In the genomic region with DNA sequence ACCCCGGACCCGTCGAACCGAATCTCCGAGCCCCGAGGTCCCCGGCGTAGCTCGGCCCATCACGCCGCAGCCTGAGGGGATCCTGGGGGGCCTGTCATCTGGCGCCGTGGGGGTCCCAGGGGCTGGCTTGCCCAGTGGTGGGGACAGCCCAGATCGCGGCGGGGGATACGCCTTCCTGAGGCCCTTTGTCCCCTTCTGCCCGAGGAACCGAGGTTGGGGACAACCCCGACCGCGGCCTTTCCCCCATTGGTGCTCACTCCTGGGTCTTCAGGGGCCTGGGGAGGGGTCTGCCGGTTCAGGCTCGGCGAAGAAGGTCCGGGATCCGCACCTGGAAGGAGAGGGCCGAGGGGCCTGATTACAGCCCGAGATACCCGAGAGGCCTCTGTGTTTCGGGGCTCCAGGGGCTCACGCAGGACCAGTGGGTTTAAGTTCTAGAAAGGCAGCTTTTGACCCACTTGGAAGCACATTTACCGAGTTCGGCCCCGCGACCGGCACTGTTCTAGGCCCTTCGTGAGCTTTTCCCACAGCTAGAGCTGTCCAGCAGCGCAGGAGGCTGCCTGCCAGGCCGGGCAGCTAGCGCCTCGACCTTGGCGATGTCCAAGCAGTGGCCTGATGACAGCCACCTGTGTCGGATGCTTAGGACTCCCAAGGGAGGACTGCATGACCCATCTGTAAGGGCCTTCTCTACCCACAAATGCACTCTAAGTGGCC, we compare ENCODE assay signal across 8 cellular contexts. TPM values are rescaled to one million over a fixed set of nuclear protein-coding genes. Genes with fewer than 3 reads are reported as not detected.
DNase-seq lines count a peak whose midpoint lies in the region; ATAC-seq and TF ChIP-seq lines count a peak whose summit lies in the region.

No MANE protein-coding gene starts in this region.

- H3K36me3 ChIP-seq in Karpas-422 (ENCODE audit: insufficient read depth, low read length) (no peaks in the 10 kb centered on the region), breast epithelium (no peaks in the 10 kb centered on the region), liver (ENCODE audit: control insufficient read depth in 4 of 4, insufficient read depth in 3 of 4, low read depth in 1 of 4, low read length in 3 of 4) (no peaks in the 10 kb centered on the region)

- DNase-seq in AG09309 (ENCODE audit: low read depth) (no peak), Karpas-422 (no peak), breast epithelium (ENCODE audit: low spot score in 2 of 2) (peak in 1 of 2 donors; percentile 52), type B pancreatic cell (ENCODE audit: extremely low spot score, unreplicated experiment) (peak; percentile 72), COLO829 (ENCODE audit: low spot score) (no peak), NCI-H187 treated with DMSO at 0.1 percent for 48 hours (lab: John Stamatoyannopoulos, UW) (no peak)

- H3K9me3 ChIP-seq in Karpas-422 (ENCODE audit: low read length) (no peaks in the 10 kb centered on the region), breast epithelium (no peaks in the 10 kb centered on the region), liver (ENCODE audit: control insufficient read depth in 4 of 4, low read length in 3 of 4) (no peaks in the 10 kb centered on the region)

- H3K9me3 Mint-ChIP-seq in type B pancreatic cell = no peaks in the 10 kb centered on the region

- ATAC-seq in GM18873 (IDR thresholded peaks at IDR 0.05; ENCODE audit: low FRiP score, unreplicated experiment) = peak; percentile 1

- TF ChIP-seq POLR2A in breast epithelium (IDR thresholded peaks at IDR 0.05) = no peak

- TF ChIP-seq RAD21 in liver (IDR thresholded peaks at IDR 0.05) = no peak

- WGBS in liver = 3% methylated on average over 44 of the region's 44 CpGs

- H4K20me1 ChIP-seq in Karpas-422 (ENCODE audit: insufficient read depth, low read depth, low read length) = no peaks in the 10 kb centered on the region

- no peak overlapping the region for H3K4me3 Mint-ChIP-seq in type B pancreatic cell

- peak overlapping the region; percentile 87 for H3K4me2 ChIP-seq in Karpas-422 (ENCODE audit: low read depth, low read length, poor library complexity, severe bottlenecking)

- peak overlapping the region; percentile 60; the same call in 1 of the 2 replicates for H2AFZ ChIP-seq in Karpas-422 (ENCODE audit: low read length)

- H3K27me3 Mint-ChIP-seq in type B pancreatic cell = no peaks in the 10 kb centered on the region

- H3K4me1 ChIP-seq in Karpas-422 (ENCODE audit: low read length) (peaks cover 47% of the 10 kb centered on the region), breast epithelium (peaks cover 0 to 3% of the 10 kb centered on the region in 2 donors), liver (ENCODE audit: control insufficient read depth in 4 of 4, insufficient read depth in 4 of 4, low read length in 3 of 4) (peaks cover 0 to 31% (median 8%) of the 10 kb centered on the region in 4 donors)

- peaks cover 25% of the 10 kb centered on the region for H3K4me1 Mint-ChIP-seq in type B pancreatic cell (ENCODE audit: unreplicated experiment)

- H3K4me3 ChIP-seq in AG09309 (ENCODE audit: control insufficient read depth, low read depth, low read length) (peak overlapping the region; percentile 90), Karpas-422 (ENCODE audit: low read length) (peak overlapping the region; percentile 90), breast epithelium (peak overlapping the region; percentile 71 to 97 (median 80)), liver (ENCODE audit: low read depth in 1 of 3, low read length in 3 of 3) (peak overlapping the region; percentile 84 to 88 (median 88))

- no peaks in the 10 kb centered on the region for H3K9me2 ChIP-seq in Karpas-422 (replicated peaks; ENCODE audit: insufficient read depth, low read length)

- H3K27ac ChIP-seq in Karpas-422 (ENCODE audit: low read length) (peak overlapping the region; percentile 84; the same call in 1 of the 2 replicates), breast epithelium (peak overlapping the region; percentile 89 to 93), liver (ENCODE audit: low read depth in 1 of 2, low read length in 2 of 2) (peak overlapping the region; percentile 95 to 98)

- H3K27ac Mint-ChIP-seq in type B pancreatic cell = no peak overlapping the region

- TF ChIP-seq CTCF in AG09309 (IDR thresholded peaks at IDR 0.05; ENCODE audit: control insufficient read depth, insufficient read depth, low read depth, low read length, missing control alignments) (no peak), breast epithelium (IDR thresholded peaks at IDR 0.05) (no peak), liver (IDR thresholded peaks at IDR 0.05; ENCODE audit: low read depth, low read length, missing input control) (no peak), type B pancreatic cell (conservative IDR thresholded peaks at IDR 0.05) (no peak)

- peaks cover 46% of the 10 kb centered on the region for H3K79me2 ChIP-seq in Karpas-422 (ENCODE audit: low read length)

- H3K36me3 Mint-ChIP-seq in type B pancreatic cell = peaks cover 7% of the 10 kb centered on the region

- H3K27me3 ChIP-seq in Karpas-422 (ENCODE audit: low read length) = no peaks in the 10 kb centered on the region
- no peaks in the 10 kb centered on the region for H3K27me3 ChIP-seq in breast epithelium
- no peaks in the 10 kb centered on the region for H3K27me3 ChIP-seq in liver (ENCODE audit: control insufficient read depth in 4 of 4, insufficient read depth in 4 of 4, low read length in 3 of 4)

- H3K9ac ChIP-seq in Karpas-422 (ENCODE audit: low read length) = peak overlapping the region; percentile 89
- peak overlapping the region; percentile 93 to 97 for H3K9ac ChIP-seq in liver (ENCODE audit: low read depth in 1 of 2, low read length in 2 of 2)

- intact Hi-C loops in breast epithelium (cut with DNase I; ENCODE audit: low total_unique reads) = no loop called here

TF ChIP-seq in liver, 16 proteins besides CTCF, POLR2A, EP300 and RAD21:
- TF ChIP-seq, protein P1, sequence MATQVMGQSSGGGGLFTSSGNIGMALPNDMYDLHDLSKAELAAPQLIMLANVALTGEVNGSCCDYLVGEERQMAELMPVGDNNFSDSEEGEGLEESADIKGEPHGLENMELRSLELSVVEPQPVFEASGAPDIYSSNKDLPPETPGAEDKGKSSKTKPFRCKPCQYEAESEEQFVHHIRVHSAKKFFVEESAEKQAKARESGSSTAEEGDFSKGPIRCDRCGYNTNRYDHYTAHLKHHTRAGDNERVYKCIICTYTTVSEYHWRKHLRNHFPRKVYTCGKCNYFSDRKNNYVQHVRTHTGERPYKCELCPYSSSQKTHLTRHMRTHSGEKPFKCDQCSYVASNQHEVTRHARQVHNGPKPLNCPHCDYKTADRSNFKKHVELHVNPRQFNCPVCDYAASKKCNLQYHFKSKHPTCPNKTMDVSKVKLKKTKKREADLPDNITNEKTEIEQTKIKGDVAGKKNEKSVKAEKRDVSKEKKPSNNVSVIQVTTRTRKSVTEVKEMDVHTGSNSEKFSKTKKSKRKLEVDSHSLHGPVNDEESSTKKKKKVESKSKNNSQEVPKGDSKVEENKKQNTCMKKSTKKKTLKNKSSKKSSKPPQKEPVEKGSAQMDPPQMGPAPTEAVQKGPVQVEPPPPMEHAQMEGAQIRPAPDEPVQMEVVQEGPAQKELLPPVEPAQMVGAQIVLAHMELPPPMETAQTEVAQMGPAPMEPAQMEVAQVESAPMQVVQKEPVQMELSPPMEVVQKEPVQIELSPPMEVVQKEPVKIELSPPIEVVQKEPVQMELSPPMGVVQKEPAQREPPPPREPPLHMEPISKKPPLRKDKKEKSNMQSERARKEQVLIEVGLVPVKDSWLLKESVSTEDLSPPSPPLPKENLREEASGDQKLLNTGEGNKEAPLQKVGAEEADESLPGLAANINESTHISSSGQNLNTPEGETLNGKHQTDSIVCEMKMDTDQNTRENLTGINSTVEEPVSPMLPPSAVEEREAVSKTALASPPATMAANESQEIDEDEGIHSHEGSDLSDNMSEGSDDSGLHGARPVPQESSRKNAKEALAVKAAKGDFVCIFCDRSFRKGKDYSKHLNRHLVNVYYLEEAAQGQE (IDR thresholded peaks at IDR 0.05) = peak; percentile 97
- TF ChIP-seq HNF4A (conservative IDR thresholded peaks at IDR 0.05) = no peak

RNA-seq across cellular contexts. Expression of gene ABHD2, which starts 0.5 kb away (rescaled TPM):
- total RNA-seq in Karpas-422 (2014; rRNA removed; shearing (Covaris generic); ENCODE audit: low replicate concordance) = 28.3 and 43.6 TPM in 2 replicates
- 10 to 100 TPM; 76.7 to 91.2 (median 80.3) TPM for total RNA-seq in breast epithelium
- total RNA-seq in liver = 100 to 1,000 TPM in 1 of 2 donors, 10 to 100 TPM in 1; 34.6 to 663 TPM
- 10 to 100 TPM; 58.8 to 71.5 TPM for polyA plus RNA-seq in liver
- total RNA-seq in type B pancreatic cell (ENCODE audit: low replicate concordance) = 55.4 and 63.9 TPM in 2 replicates
